Comparison of ENCODE assay signal across 8 cellular contexts in the genomic region with DNA sequence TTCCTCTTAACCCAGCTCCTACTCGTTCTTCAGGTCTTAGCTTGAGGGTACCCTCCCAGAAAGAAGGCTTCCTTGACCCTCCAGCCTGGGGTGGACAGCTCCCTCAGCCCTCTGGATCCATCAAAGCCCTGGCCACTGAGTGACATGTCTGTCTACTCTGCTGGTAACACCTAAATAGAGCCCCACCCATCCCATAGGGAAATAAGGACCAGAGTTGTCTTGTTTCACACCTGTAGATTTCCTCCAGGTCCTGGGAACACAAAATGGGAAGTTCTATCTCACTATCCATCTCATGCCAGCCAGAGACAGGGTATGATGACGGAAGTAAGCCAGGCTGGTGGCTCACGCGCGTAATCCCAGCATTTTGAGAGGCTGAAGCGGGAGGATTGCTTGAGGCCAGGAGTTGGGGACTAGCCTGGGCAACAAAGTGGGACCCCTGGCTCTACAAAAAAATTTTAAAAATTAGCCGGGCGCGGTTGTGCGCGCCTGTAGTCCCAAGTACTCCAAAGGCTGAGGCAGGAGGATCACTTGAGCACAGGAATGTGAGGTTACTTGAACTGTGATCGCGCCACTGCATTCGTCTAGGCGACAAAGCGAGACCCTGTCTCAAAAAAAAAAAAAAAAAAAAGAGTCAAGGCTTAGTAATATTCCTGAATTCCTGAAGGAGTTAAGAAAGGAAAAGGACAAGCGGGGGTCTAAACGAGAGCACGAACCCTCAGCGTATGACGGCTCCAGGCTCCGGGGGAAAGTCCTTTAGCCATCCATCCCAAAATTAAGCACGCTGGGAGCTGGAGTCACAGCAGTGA. TPM values are rescaled to one million over a fixed set of nuclear protein-coding genes. Genes with fewer than 3 reads are reported as not detected.
DNase-seq lines count a peak whose midpoint lies in the region; ATAC-seq, FAIRE-seq and TF ChIP-seq lines count a peak whose summit lies in the region.

No MANE protein-coding gene starts in this region.

- DNase-seq in GM19239 (ENCODE audit: insufficient read length, low spot score): no peak
- no peak for DNase-seq in SJCRH30
- peak; percentile 59 for DNase-seq in endodermal cell
- DNase-seq in naive thymus-derived CD8-positive, alpha-beta T cell: no peak
- DNase-seq in activated effector memory CD4-positive, alpha-beta T cell treated with Interleukin-2 at 50 U/mL for 16 hours: no peak
- no peak for DNase-seq in GF-D8 (lab: John Stamatoyannopoulos, UW)
- DNase-seq in Kasumi-1 (lab: John Stamatoyannopoulos, UW): no peak

- peak overlapping the region; percentile 96 for H3K4me3 Mint-ChIP-seq in endodermal cell
- H3K4me3 Mint-ChIP-seq in naive thymus-derived CD8-positive, alpha-beta T cell: peak overlapping the region; percentile 93 to 99 (median 97)

- peak in 1 of 2 donors; percentile 0 for ATAC-seq in naive thymus-derived CD8-positive, alpha-beta T cell
- ATAC-seq in GM21529 (IDR thresholded peaks at IDR 0.05; ENCODE audit: unreplicated experiment): no peak

- H3K4me3 ChIP-seq in SJCRH30 (peak overlapping the region; percentile 90), endodermal cell (ENCODE audit: low read length) (peak overlapping the region; percentile 91)

- peaks cover 2% of the 10 kb centered on the region for H3K27me3 Mint-ChIP-seq in endodermal cell (ENCODE audit: insufficient read depth)
- peaks cover 0 to 3% (median 0%) of the 10 kb centered on the region in 5 donors for H3K27me3 Mint-ChIP-seq in naive thymus-derived CD8-positive, alpha-beta T cell

- H3K9me3 ChIP-seq in SJCRH30 (replicated peaks) (no peaks in the 10 kb centered on the region), endodermal cell (ENCODE audit: control insufficient read depth, low read length) (no peaks in the 10 kb centered on the region)

- H3K36me3 ChIP-seq in SJCRH30: peaks cover 41% of the 10 kb centered on the region
- peaks cover 68% of the 10 kb centered on the region for H3K36me3 ChIP-seq in endodermal cell (ENCODE audit: control insufficient read depth, insufficient read depth, low read length)

- POLR2A ChIA-PET in naive thymus-derived CD8-positive, alpha-beta T cell (lab: Charles Lee): interaction anchor here (0.6 to 11.3 kb wide), 23 partner anchors 8 to 561 kb away, joined by 3 to 300 read pairs (median 6); a partner anchor contains a TSS

- H3K4me1 Mint-ChIP-seq in endodermal cell: peaks cover 19% of the 10 kb centered on the region
- peaks cover 35 to 92% (median 89%) of the 10 kb centered on the region in 4 donors for H3K4me1 Mint-ChIP-seq in naive thymus-derived CD8-positive, alpha-beta T cell

- no peaks in the 10 kb centered on the region for H3K27me3 ChIP-seq in SJCRH30
- no peaks in the 10 kb centered on the region for H3K27me3 ChIP-seq in endodermal cell (ENCODE audit: control insufficient read depth, insufficient read depth, low read length, poor library complexity, severe bottlenecking)

- H3K27ac Mint-ChIP-seq in endodermal cell: peak overlapping the region; percentile 100
- H3K27ac Mint-ChIP-seq in naive thymus-derived CD8-positive, alpha-beta T cell: peak overlapping the region; percentile 94 to 100 (median 99)

- peaks cover 55% of the 10 kb centered on the region for H3K36me3 Mint-ChIP-seq in endodermal cell (ENCODE audit: low read depth)
- H3K36me3 Mint-ChIP-seq in naive thymus-derived CD8-positive, alpha-beta T cell: peaks cover 5 to 54% (median 14%) of the 10 kb centered on the region in 3 donors

- peak overlapping the region; percentile 68 for H3K9ac ChIP-seq in endodermal cell (ENCODE audit: extremely low read depth, low read length, poor library complexity, severe bottlenecking)

- H3K9me3 Mint-ChIP-seq in endodermal cell: no peaks in the 10 kb centered on the region
- H3K9me3 Mint-ChIP-seq in naive thymus-derived CD8-positive, alpha-beta T cell: no peaks in the 10 kb centered on the region

- WGBS in endodermal cell (ENCODE audit: insufficient coverage in 1 of 2, insufficient read length in 1 of 2), 2 experiments: 44 to 52% methylated on average over 19 to 23 of the region's 23 CpGs

- peak; percentile 18 for FAIRE-seq in GM19239 (lab: Jason Lieb, UNC)

- peaks cover 14% of the 10 kb centered on the region for H3K4me1 ChIP-seq in SJCRH30
- peaks cover 7% of the 10 kb centered on the region for H3K4me1 ChIP-seq in endodermal cell (ENCODE audit: control insufficient read depth, insufficient read depth, low read length)

- peak overlapping the region; percentile 82 for H3K27ac ChIP-seq in SJCRH30
- H3K27ac ChIP-seq in endodermal cell (ENCODE audit: low read depth, low read length): peak overlapping the region; percentile 85

- no peak for TF ChIP-seq CTCF in endodermal cell (conservative IDR thresholded peaks at IDR 0.05)

RNA-seq across cellular contexts. Expression of a gene that starts 0.5 kb away (rescaled TPM):
- total RNA-seq in SJCRH30 (2014; rRNA removed; shearing (Covaris generic)): 19.6 and 20.0 TPM in 2 replicates
- total RNA-seq in endodermal cell: 10 to 100 TPM; 38.4 to 44.6 TPM
- 33.6 TPM for polyA plus RNA-seq in endodermal cell (2013, experiment 1 of 2)
- polyA plus RNA-seq in endodermal cell (2013, experiment 2 of 2): 29.5 TPM
- total RNA-seq in naive thymus-derived CD8-positive, alpha-beta T cell: 10 to 100 TPM; 46.6 to 49.1 TPM
- polyA plus RNA-seq in naive thymus-derived CD8-positive, alpha-beta T cell: 10 to 100 TPM; 15.6 to 25.0 (median 24.6) TPM

RNA-seq across cellular contexts. Expression of a gene that starts 44.3 kb away (rescaled TPM):
- 11.0 and 12.7 TPM in 2 replicates for total RNA-seq in SJCRH30 (2014; rRNA removed; shearing (Covaris generic))
- 10 to 100 TPM; 56.3 to 60.1 TPM for total RNA-seq in endodermal cell
- 21.7 TPM for polyA plus RNA-seq in endodermal cell (2013, experiment 1 of 2)
- 26.9 TPM for polyA plus RNA-seq in endodermal cell (2013, experiment 2 of 2)
- 10 to 100 TPM; 83.6 to 85.6 TPM for total RNA-seq in naive thymus-derived CD8-positive, alpha-beta T cell
- polyA plus RNA-seq in naive thymus-derived CD8-positive, alpha-beta T cell: 10 to 100 TPM; 30.5 to 45.4 (median 34.5) TPM

RNA-seq across cellular contexts. Expression of a gene that starts 45.3 kb away (rescaled TPM):
- total RNA-seq in SJCRH30 (2014; rRNA removed; shearing (Covaris generic)): 260 and 274 TPM in 2 replicates
- 100 to 1,000 TPM; 211 to 225 TPM for total RNA-seq in endodermal cell
- polyA plus RNA-seq in endodermal cell (2013, experiment 1 of 2): 216 TPM
- 207 TPM for polyA plus RNA-seq in endodermal cell (2013, experiment 2 of 2)
- total RNA-seq in naive thymus-derived CD8-positive, alpha-beta T cell: 100 to 1,000 TPM; 262 to 280 TPM
- polyA plus RNA-seq in naive thymus-derived CD8-positive, alpha-beta T cell: 10 to 100 TPM; 40.7 to 67.6 (median 46.1) TPM

RNA-seq across cellular contexts. Expression of a gene that starts 54.5 kb away (rescaled TPM):
- 2.8 and 2.9 TPM in 2 replicates for total RNA-seq in SJCRH30 (2014; rRNA removed; shearing (Covaris generic))
- total RNA-seq in endodermal cell: 1 to 10 TPM; 4.5 to 6.2 TPM
- 8.9 TPM for polyA plus RNA-seq in endodermal cell (2013, experiment 1 of 2)
- 12.0 TPM for polyA plus RNA-seq in endodermal cell (2013, experiment 2 of 2)
- 10 to 100 TPM; 15.0 to 17.3 TPM for total RNA-seq in naive thymus-derived CD8-positive, alpha-beta T cell
- polyA plus RNA-seq in naive thymus-derived CD8-positive, alpha-beta T cell: 10 to 100 TPM; 12.6 to 20.9 (median 19.8) TPM
